In genomic region chr7:47040795-47041194, GRCh38 we compare ENCODE assay signal across 11 cellular contexts.
"Had no signal": no experiment of that assay in that cellular context is flagged by ENCODE, and none has a peak within 500 bp of the region (broad histone marks: within the 10 kb centered on the region; RNA-seq: fewer than 3 reads in every experiment).

No MANE protein-coding gene starts in this region.

- H3K27ac Mint-ChIP-seq: activated B cell treated with CpG ODN at 0.5 μM for 24 hours; activated CD4-positive, alpha-beta T cell treated with anti-CD3 and anti-CD28 coated beads, Interleukin-2, amount 10 ng/mL, durations not matched to agents 24 days and 14 days; activated naive CD4-positive, alpha-beta T cell treated with anti-CD3 and anti-CD28 coated beads for 36 hours; activated T-helper 1 cell treated with anti-CD3 and anti-CD28 coated beads, Interleukin-12 subunit alpha, Interleukin-12 subunit beta, Interleukin-2, Interleukin-4 antibody, amounts not matched to agents 30 ng/mL and 10 ng/mL and 1 ng/mL, durations not matched to agents 14 hours and 24 hours and 36 hours; effector memory CD8-positive, alpha-beta T cell; T-helper 1 cell treated with Interleukin-12 subunit alpha and Interleukin-12 subunit beta and Interleukin-4 antibody, amounts not matched to agents 30 μg/mL and 1 μg/mL, for 36 hours had no signal

- H3K4me3 Mint-ChIP-seq: activated B cell treated with CpG ODN at 0.5 μM for 24 hours; activated CD4-positive, alpha-beta T cell treated with anti-CD3 and anti-CD28 coated beads, Interleukin-2, amount 10 ng/mL, durations not matched to agents 24 days and 14 days; activated naive CD4-positive, alpha-beta T cell treated with anti-CD3 and anti-CD28 coated beads for 36 hours; activated T-helper 1 cell treated with anti-CD3 and anti-CD28 coated beads, Interleukin-12 subunit alpha, Interleukin-12 subunit beta, Interleukin-2, Interleukin-4 antibody, amounts not matched to agents 30 ng/mL and 10 ng/mL and 1 ng/mL, durations not matched to agents 14 hours and 24 hours and 36 hours; effector memory CD8-positive, alpha-beta T cell; T-helper 1 cell treated with Interleukin-12 subunit alpha and Interleukin-12 subunit beta and Interleukin-4 antibody, amounts not matched to agents 30 μg/mL and 1 μg/mL, for 36 hours had no signal

- H3K4me3 ChIP-seq: transverse colon had no signal

- H3K9me3 Mint-ChIP-seq: activated B cell treated with CpG ODN at 0.5 μM for 24 hours; activated CD4-positive, alpha-beta T cell treated with anti-CD3 and anti-CD28 coated beads, Interleukin-2, amount 10 ng/mL, durations not matched to agents 24 days and 14 days; activated naive CD4-positive, alpha-beta T cell treated with anti-CD3 and anti-CD28 coated beads for 36 hours; T-helper 1 cell treated with Interleukin-12 subunit alpha and Interleukin-12 subunit beta and Interleukin-4 antibody, amounts not matched to agents 30 μg/mL and 1 μg/mL, for 36 hours had no signal

- H3K4me1 Mint-ChIP-seq: activated B cell treated with CpG ODN at 0.5 μM for 24 hours; activated CD4-positive, alpha-beta T cell treated with anti-CD3 and anti-CD28 coated beads, Interleukin-2, amount 10 ng/mL, durations not matched to agents 24 days and 14 days had no signal

- DNase-seq: activated B cell treated with CpG ODN at 0.5 μM for 24 hours; activated CD4-positive, alpha-beta T cell treated with anti-CD3 and anti-CD28 coated beads, Interleukin-2, amount 10 ng/mL, durations not matched to agents 24 days and 14 days; activated naive CD4-positive, alpha-beta T cell treated with anti-CD3 and anti-CD28 coated beads for 36 hours; central memory CD4-positive, alpha-beta T cell; cortex of kidney; effector memory CD8-positive, alpha-beta T cell; foreskin fibroblast; small intestine; transverse colon had no signal

- ATAC-seq: effector memory CD8-positive, alpha-beta T cell had no signal
